In genomic region chr14:52917732-52918131, GRCh38 we compare ENCODE assay signal across 11 cellular contexts. TPM values are rescaled to one million over a fixed set of nuclear protein-coding genes. Genes with fewer than 3 reads are reported as not detected.
DNase-seq lines count a peak whose midpoint lies in the region; ATAC-seq and TF ChIP-seq lines count a peak whose summit lies in the region.
"Had no signal": no experiment of that assay in that cellular context is flagged by ENCODE, and none has a peak within 500 bp of the region (broad histone marks: within the 10 kb centered on the region; RNA-seq: fewer than 3 reads in every experiment).

No MANE protein-coding gene starts in this region.

- BruUV-seq in OCI-LY7 (replicated peaks; lab: Mats Ljungman, UMichigan), result no TSS peak

- CTCF ChIA-PET in activated CD8-positive, alpha-beta T cell treated with anti-CD3 and anti-CD28 coated beads for 36 hours (lab: Charles Lee), result no interaction called here
- CTCF ChIA-PET in OCI-LY7 (lab: Charles Lee; ENCODE audit: unreplicated experiment), result no interaction called here

- DNase-seq in GM03348 (ENCODE audit: low spot score), result peak; percentile 36
- no peak for DNase-seq in activated CD8-positive, alpha-beta T cell treated with anti-CD3 and anti-CD28 coated beads for 36 hours
- DNase-seq in glomerular visceral epithelial cell (ENCODE audit: extremely low spot score), result peak; percentile 46
- no peak for DNase-seq in spleen
- DNase-seq in NCI-H2227 treated with DMSO at 0.1 percent for 48 hours (lab: John Stamatoyannopoulos, UW), result no peak
- DNase-seq in NCI-H2107 (lab: John Stamatoyannopoulos, UW), result no peak
- DNase-seq in OCI-LY7 (ENCODE audit: low spot score), result no peak
- no peak for DNase-seq in amygdala (lab: John Stamatoyannopoulos, UW)
- DNase-seq: heart right ventricle, nephron progenitor cell had no signal

- H3K27ac ChIP-seq in spleen, result peak overlapping the region in 7 of 8 donors; percentile 47 to 82 (median 71)
- no peak overlapping the region for H3K27ac ChIP-seq in OCI-LY7 (ENCODE audit: low read depth, low read length, poor library complexity, severe bottlenecking)

- H3K4me1 ChIP-seq in spleen (peaks cover 14 to 46% (median 28%) of the 10 kb centered on the region in 6 donors), OCI-LY7 (ENCODE audit: insufficient read depth, low read length, poor library complexity, severe bottlenecking) (no peaks in the 10 kb centered on the region)

- TF ChIP-seq CTCF in activated CD8-positive, alpha-beta T cell treated with anti-CD3 and anti-CD28 coated beads for 36 hours (IDR thresholded peaks at IDR 0.05), result no peak
- TF ChIP-seq CTCF in spleen (IDR thresholded peaks at IDR 0.05 in 8 of 11, conservative IDR thresholded peaks at IDR 0.05 in 3 of 11) (no peak), OCI-LY7 (conservative IDR thresholded peaks at IDR 0.05; ENCODE audit: low read length) (no peak)

- H2AFZ ChIP-seq in OCI-LY7 (ENCODE audit: low read length), result no peak overlapping the region

- H3K9me3 Mint-ChIP-seq in activated CD8-positive, alpha-beta T cell treated with anti-CD3 and anti-CD28 coated beads for 36 hours, result no peaks in the 10 kb centered on the region
- H3K9me3 Mint-ChIP-seq: nephron progenitor cell had no signal

- H3K79me2 ChIP-seq in OCI-LY7 (ENCODE audit: insufficient read depth, low read depth, low read length), result no peaks in the 10 kb centered on the region

- WGBS in spleen, 5 donors, result 75 to 97% (median 81%) methylated on average over 1 of the region's 1 CpG

- H3K9me3 ChIP-seq in spleen (no peaks in the 10 kb centered on the region), OCI-LY7 (ENCODE audit: low read length) (no peaks in the 10 kb centered on the region)
- H3K9me3 ChIP-seq: heart right ventricle had no signal

- H3K36me3 ChIP-seq in spleen, result no peaks in the 10 kb centered on the region
- no peaks in the 10 kb centered on the region for H3K36me3 ChIP-seq in OCI-LY7 (ENCODE audit: insufficient read depth, low read length)

- H3K4me3 Mint-ChIP-seq in activated CD8-positive, alpha-beta T cell treated with anti-CD3 and anti-CD28 coated beads for 36 hours, result no peak overlapping the region
- H3K4me3 Mint-ChIP-seq: nephron progenitor cell had no signal

- no peak overlapping the region for H3K4me3 ChIP-seq in spleen
- H3K4me3 ChIP-seq in OCI-LY7 (ENCODE audit: low read depth, low read length, poor library complexity, severe bottlenecking), result no peak overlapping the region
- H3K4me3 ChIP-seq: heart right ventricle, K562 had no signal

- ATAC-seq in activated CD8-positive, alpha-beta T cell treated with anti-CD3 and anti-CD28 coated beads for 36 hours, result no peak
- ATAC-seq: K562 had no signal

- H3K4me1 Mint-ChIP-seq in activated CD8-positive, alpha-beta T cell treated with anti-CD3 and anti-CD28 coated beads for 36 hours (ENCODE audit: low read depth), result peaks cover 23% of the 10 kb centered on the region

- POLR2A ChIA-PET in activated CD8-positive, alpha-beta T cell treated with anti-CD3 and anti-CD28 coated beads for 36 hours (lab: Charles Lee), result interaction anchor here (0.7 kb wide), 1 partner anchor 234 kb away, joined by 3 read pairs; no protein-coding TSS in a partner anchor
- POLR2A ChIA-PET in OCI-LY7 (lab: Charles Lee), result interaction anchor here (0.6 kb wide), 1 partner anchor 16 kb away, joined by 4 read pairs; no protein-coding TSS in a partner anchor

- no peaks in the 10 kb centered on the region for H3K9me2 ChIP-seq in OCI-LY7 (ENCODE audit: insufficient read depth, low read length)

- no peak for TF ChIP-seq POLR2A in spleen (IDR thresholded peaks at IDR 0.05)

- intact Hi-C loops in activated CD8-positive, alpha-beta T cell treated with anti-CD3 and anti-CD28 coated beads for 36 hours (cut with micrococcal nuclease), result loop anchor here (5.0 kb wide), 1 partner anchor 190 kb away; no protein-coding TSS in a partner anchor
- intact Hi-C loops in spleen (cut with DNase I; ENCODE audit: low total_unique reads) (no loop called here), OCI-LY7 (cut with micrococcal nuclease; ENCODE audit: unreplicated experiment) (no loop called here)

- H3K36me3 Mint-ChIP-seq in activated CD8-positive, alpha-beta T cell treated with anti-CD3 and anti-CD28 coated beads for 36 hours (ENCODE audit: low read depth), result no peaks in the 10 kb centered on the region

- no peaks in the 10 kb centered on the region for H3K27me3 Mint-ChIP-seq in activated CD8-positive, alpha-beta T cell treated with anti-CD3 and anti-CD28 coated beads for 36 hours

- no peaks in the 10 kb centered on the region for H4K20me1 ChIP-seq in OCI-LY7 (ENCODE audit: insufficient read depth, low read length)

- H3K27ac Mint-ChIP-seq in activated CD8-positive, alpha-beta T cell treated with anti-CD3 and anti-CD28 coated beads for 36 hours, result peak overlapping the region; percentile 80
- H3K27ac Mint-ChIP-seq: nephron progenitor cell had no signal

- H3K4me2 ChIP-seq in OCI-LY7 (ENCODE audit: low read length), result no peak overlapping the region

- H3K27me3 ChIP-seq in spleen (replicated peaks in 1 of 7), result no peaks in the 10 kb centered on the region
- H3K27me3 ChIP-seq: heart right ventricle had no signal

RNA-seq across cellular contexts. Expression of gene FERMT2, which starts 33.1 kb away (rescaled TPM):
- 1 to 10 TPM in 1 of 2 experiments, under 1 TPM in 1; 0.77 to 1.0 TPM for total RNA-seq in activated CD8-positive, alpha-beta T cell treated with anti-CD3 and anti-CD28 coated beads for 36 hours
- 10 to 100 TPM; 39.0 to 94.5 (median 55.5) TPM for total RNA-seq in spleen
- polyA plus RNA-seq in spleen, result 10 to 100 TPM; 10.5 to 17.8 (median 12.0) TPM
- not detected in 2 replicates for total RNA-seq in OCI-LY7 (2014; rRNA removed; shearing (Covaris generic))
- total RNA-seq in OCI-LY7 (2022), result not detected in 2 replicates

Comparison
In these comparisons a context has a peak if more than half of its experiments do, and no peak if none do; other contexts are left out.
1. DNase-seq: peak in GM03348 (single experiment) and glomerular visceral epithelial cell (single experiment); none in activated CD8-positive, alpha-beta T cell treated with anti-CD3 and anti-CD28 coated beads for 36 hours (single experiment), spleen (single experiment), NCI-H2227 treated with DMSO at 0.1 percent for 48 hours (single experiment), NCI-H2107 (single experiment), OCI-LY7 (single experiment) and amygdala (0 of 56).
2. RNA of gene FERMT2, which starts 33.1 kb away (total RNA-seq): 39.0 to 94.5 TPM in spleen; 0.77 to 1.0 TPM in activated CD8-positive, alpha-beta T cell treated with anti-CD3 and anti-CD28 coated beads for 36 hours and not detected in OCI-LY7; every median in the first group is over 10 times any median in the second.